In the genomic region with DNA sequence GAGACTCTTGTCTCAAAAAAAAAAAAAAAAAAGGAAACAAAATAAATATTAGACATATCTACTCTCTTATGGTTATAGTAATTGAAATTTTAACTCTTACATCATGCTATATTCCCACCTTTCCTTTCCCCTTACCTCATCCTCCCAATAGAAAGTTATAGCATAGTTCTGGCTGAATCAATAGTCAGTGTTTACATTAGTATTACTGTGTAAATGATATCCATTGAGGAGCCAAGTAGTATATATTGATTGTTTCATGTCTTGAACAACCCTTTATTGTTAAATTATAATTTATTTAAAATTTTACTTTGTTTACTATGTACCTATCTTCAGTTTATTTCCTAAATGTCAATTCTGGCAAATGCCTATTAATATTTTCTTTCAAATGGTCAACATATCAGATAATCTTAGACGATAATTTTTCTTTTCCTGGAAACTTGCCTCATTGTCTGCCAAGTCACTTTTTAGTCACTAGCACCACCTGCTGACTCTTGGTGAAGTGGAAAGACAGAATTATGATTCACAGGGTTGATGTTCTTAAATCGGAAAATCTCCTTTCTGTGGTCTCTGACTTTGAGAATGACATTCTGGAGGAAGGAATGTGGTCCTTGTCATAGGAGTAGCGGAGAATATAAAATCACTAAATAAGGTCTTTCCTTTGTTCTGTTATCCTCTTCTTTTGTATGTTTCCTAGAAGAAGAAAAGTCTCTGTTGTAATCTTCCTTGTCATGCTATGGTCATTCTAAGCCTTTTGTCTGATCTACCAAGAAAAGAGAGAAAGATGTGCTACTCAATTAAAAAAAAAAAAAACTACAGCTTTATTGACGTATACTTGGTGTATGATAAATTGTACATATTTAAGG, we compare ENCODE assay signal across 8 cellular contexts. TPM values are rescaled to one million over a fixed set of nuclear protein-coding genes. Genes with fewer than 3 reads are reported as not detected.
A peak's percentile ranks its signal among the peaks of the same experiment; 100 is the strongest.
DNase-seq lines count a peak whose midpoint lies in the region; ATAC-seq and TF ChIP-seq lines count a peak whose summit lies in the region.

No MANE protein-coding gene starts in this region.

- peak; percentile 84 to 90 for TF ChIP-seq CTCF in brain (conservative IDR thresholded peaks at IDR 0.05)

- no peak overlapping the region for H3K9ac ChIP-seq in SK-N-MC (ENCODE audit: insufficient read length)

- peaks cover 28% of the 10 kb centered on the region for H3K27me3 Mint-ChIP-seq in brain
- peaks cover 12% of the 10 kb centered on the region for H3K27me3 Mint-ChIP-seq in stimulated activated naive CD8-positive, alpha-beta T cell treated with anti-CD3 and anti-CD28 coated beads, Interleukin-15, amount 100 ng/mL, for 72 hours

- peak; percentile 76 for DNase-seq in activated effector memory CD4-positive, alpha-beta T cell treated with anti-CD3 and anti-CD28 coated beads, Interleukin-2, amount 50 U/mL, for 16 hours
- no peak for DNase-seq in activated effector memory CD4-positive, alpha-beta T cell treated with Interleukin-2 at 50 U/mL for 16 hours
- DNase-seq in NCI-H1092 treated with DMSO at 0.1 percent for 48 hours (lab: John Stamatoyannopoulos, UW), result peak; percentile 77
- DNase-seq in SK-N-MC (ENCODE audit: low read depth, low spot score), result peak; percentile 52
- DNase-seq in inferior parietal cortex (ENCODE audit: extremely low spot score), result peak; percentile 89
- DNase-seq in stimulated activated naive CD8-positive, alpha-beta T cell treated with anti-CD3 and anti-CD28 coated beads, Interleukin-15, amount 100 ng/mL, for 72 hours, result peak in 1 of 2 donors; percentile 43

- no peak overlapping the region for H3K4me3 Mint-ChIP-seq in brain
- peak overlapping the region in 1 of 2 donors; percentile 2 for H3K4me3 Mint-ChIP-seq in stimulated activated naive CD8-positive, alpha-beta T cell treated with anti-CD3 and anti-CD28 coated beads, Interleukin-15, amount 100 ng/mL, for 72 hours

- no peak overlapping the region for H3K4me3 ChIP-seq in SK-N-MC

- no peaks in the 10 kb centered on the region for H3K36me3 Mint-ChIP-seq in brain

- peak; percentile 67 for ATAC-seq in stimulated activated naive CD8-positive, alpha-beta T cell treated with anti-CD3 and anti-CD28 coated beads, Interleukin-15, amount 100 ng/mL, for 72 hours
- no peak for ATAC-seq in GM21447 (IDR thresholded peaks at IDR 0.05; ENCODE audit: unreplicated experiment)

- no peaks in the 10 kb centered on the region for H3K9me3 Mint-ChIP-seq in brain
- no peaks in the 10 kb centered on the region for H3K9me3 Mint-ChIP-seq in stimulated activated naive CD8-positive, alpha-beta T cell treated with anti-CD3 and anti-CD28 coated beads, Interleukin-15, amount 100 ng/mL, for 72 hours

- H3K36me3 ChIP-seq in SK-N-MC (ENCODE audit: insufficient read depth, low read length), result no peaks in the 10 kb centered on the region

- H3K4me1 Mint-ChIP-seq in brain, result peaks cover 8% of the 10 kb centered on the region
- peaks cover 8% of the 10 kb centered on the region for H3K4me1 Mint-ChIP-seq in stimulated activated naive CD8-positive, alpha-beta T cell treated with anti-CD3 and anti-CD28 coated beads, Interleukin-15, amount 100 ng/mL, for 72 hours

- H3K9me3 ChIP-seq in SK-N-MC (ENCODE audit: low read depth, low read length), result no peaks in the 10 kb centered on the region

- peak overlapping the region in 3 of 5 experiments; percentile 5 to 50 (median 14) for H3K27ac Mint-ChIP-seq in brain
- H3K27ac Mint-ChIP-seq in stimulated activated naive CD8-positive, alpha-beta T cell treated with anti-CD3 and anti-CD28 coated beads, Interleukin-15, amount 100 ng/mL, for 72 hours, result no peak overlapping the region

- H3K27ac ChIP-seq in SK-N-MC, result no peak overlapping the region

RNA-seq across cellular contexts. Expression of a gene that starts 8.6 kb away (rescaled TPM):
- polyA plus RNA-seq in brain (ENCODE audit: insufficient read depth, low read depth, low replicate concordance), result not detected

RNA-seq across cellular contexts. Expression of a gene that starts 16.6 kb away (rescaled TPM):
- 115 TPM for polyA plus RNA-seq in brain (ENCODE audit: insufficient read depth, low read depth, low replicate concordance)

RNA-seq across cellular contexts. Expression of a gene that starts 48.4 kb away (rescaled TPM):
- 47.1 TPM for polyA plus RNA-seq in brain (ENCODE audit: insufficient read depth, low read depth, low replicate concordance)

RNA-seq across cellular contexts. Expression of a gene that starts 48.6 kb away (rescaled TPM):
- polyA plus RNA-seq in brain (ENCODE audit: insufficient read depth, low read depth, low replicate concordance), result 7.3 TPM

RNA-seq across cellular contexts. Expression of a gene that starts 55.1 kb away (rescaled TPM):
- 23.2 TPM for polyA plus RNA-seq in brain (ENCODE audit: insufficient read depth, low read depth, low replicate concordance)

Comparison
In these comparisons a context has a peak if more than half of its experiments do, and no peak if none do; other contexts are left out.
1. H3K27ac Mint-ChIP-seq: peak in brain (3 of 5); none in stimulated activated naive CD8-positive, alpha-beta T cell treated with anti-CD3 and anti-CD28 coated beads, Interleukin-15, amount 100 ng/mL, for 72 hours (0 of 2).